ENCODE assay signal across 27 cellular contexts in the genomic region with DNA sequence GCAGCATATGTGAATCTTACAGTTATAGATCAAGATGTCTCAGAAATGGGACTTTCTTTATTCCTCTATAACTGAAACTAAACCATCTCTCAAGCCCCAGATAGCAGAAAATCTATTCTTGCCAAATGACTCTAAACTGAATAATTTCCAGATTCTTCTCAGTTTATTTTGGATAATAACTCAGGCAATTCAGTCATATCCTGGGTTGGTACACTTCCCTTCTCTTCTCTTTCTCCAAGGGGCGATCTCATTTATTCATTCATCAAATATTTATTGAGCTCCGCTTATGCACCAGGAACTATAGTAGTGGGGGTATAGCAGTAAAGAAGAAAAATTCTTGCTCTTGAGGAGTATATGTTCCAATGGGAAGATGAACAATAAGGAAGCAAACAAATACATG. TPM values are rescaled to one million over a fixed set of nuclear protein-coding genes. Genes with fewer than 3 reads are reported as not detected.
"Had no signal": no experiment of that assay in that cellular context is flagged by ENCODE, and none has a peak within 500 bp of the region (broad histone marks: within the 10 kb centered on the region; RNA-seq: fewer than 3 reads in every experiment).

No MANE protein-coding gene starts in this region.

- H3K4me1 Mint-ChIP-seq: nephron had no signal

- H3K9me3 Mint-ChIP-seq: effector memory CD8-positive, alpha-beta T cell; nephron; stimulated activated naive CD8-positive, alpha-beta T cell treated with anti-CD3 and anti-CD28 coated beads, Interleukin-15, amount 100 ng/mL, for 72 hours had no signal

- DNase-seq: activated CD4-positive, alpha-beta T cell treated with anti-CD3 and anti-CD28 coated beads for 36 hours; activated CD4-positive, alpha-beta T cell treated with anti-CD3 and anti-CD28 coated beads, Interleukin-2, amount 50 U/mL, for 48 hours; activated CD4-positive, CD25-positive, alpha-beta regulatory T cell; activated CD8-positive, alpha-beta memory T cell treated with anti-CD3 and anti-CD28 coated beads for 24 hours; activated effector memory CD4-positive, alpha-beta T cell treated with Interleukin-2 at 50 U/mL for 16 hours; activated naive CD4-positive, alpha-beta T cell treated with Interleukin-2 at 50 U/mL for 16 hours; adrenal gland; caudate nucleus; cortex of kidney; effector memory CD8-positive, alpha-beta T cell; erythroblast; foreskin melanocyte; kidney glomerular epithelial cell; left lung; right lobe of liver; stimulated activated CD4-positive, alpha-beta T cell treated with anti-CD3 and anti-CD28 coated beads, Interleukin-12 subunit alpha, Interleukin-12 subunit beta, amount 100 ng/mL, for 4 hours; stimulated activated CD4-positive, alpha-beta T cell treated with anti-CD3 and anti-CD28 coated beads, Interleukin-4, amount 100 ng/mL, for 4 hours; stimulated activated CD8-positive, alpha-beta memory T cell treated with anti-CD3 and anti-CD28 coated beads, Interleukin-4, amount 100 ng/mL, for 48 hours; stimulated activated naive CD8-positive, alpha-beta T cell treated with anti-CD3 and anti-CD28 coated beads, Interleukin-15, amount 100 ng/mL, for 72 hours; thyroid gland; upper lobe of left lung had no signal

- H3K36me3 ChIP-seq: adrenal gland, left lung, right lobe of liver, thyroid gland, upper lobe of left lung, vagina had no signal

- H3K27me3 ChIP-seq: adrenal gland, left lung, right lobe of liver, thyroid gland, upper lobe of left lung, vagina had no signal

- H3K4me3 ChIP-seq: adrenal gland, left lung, right lobe of liver, skin epidermis, thyroid gland, upper lobe of left lung, vagina had no signal

- H3K27ac ChIP-seq: adrenal gland, left lung, right lobe of liver, skin epidermis, thyroid gland, upper lobe of left lung, vagina had no signal

- H3K4me1 ChIP-seq: adrenal gland, thyroid gland, upper lobe of left lung, vagina had no signal

- H3K36me3 Mint-ChIP-seq: activated naive CD8-positive, alpha-beta T cell; stimulated activated memory B cell treated with anti-CD40 and anti-IgM and Interleukin-4, amounts not matched to agents 10 μg/mL and 1 μg/mL and 100 μg/mL, for 72 hours had no signal

- H3K4me3 Mint-ChIP-seq: activated CD4-positive, alpha-beta T cell treated with anti-CD3 and anti-CD28 coated beads for 36 hours; activated naive CD8-positive, alpha-beta T cell; effector memory CD8-positive, alpha-beta T cell; nephron; stimulated activated memory B cell treated with anti-CD40 and anti-IgM and Interleukin-4, amounts not matched to agents 10 μg/mL and 1 μg/mL and 100 μg/mL, for 72 hours; stimulated activated naive CD8-positive, alpha-beta T cell treated with anti-CD3 and anti-CD28 coated beads, Interleukin-15, amount 100 ng/mL, for 72 hours had no signal

- H3K27ac Mint-ChIP-seq: activated CD4-positive, alpha-beta T cell treated with anti-CD3 and anti-CD28 coated beads for 36 hours; activated naive CD8-positive, alpha-beta T cell; effector memory CD8-positive, alpha-beta T cell; nephron; stimulated activated memory B cell treated with anti-CD40 and anti-IgM and Interleukin-4, amounts not matched to agents 10 μg/mL and 1 μg/mL and 100 μg/mL, for 72 hours; stimulated activated naive CD8-positive, alpha-beta T cell treated with anti-CD3 and anti-CD28 coated beads, Interleukin-15, amount 100 ng/mL, for 72 hours had no signal

- H3K9me3 ChIP-seq: adrenal gland, left lung, right lobe of liver, thyroid gland, upper lobe of left lung, vagina had no signal

RNA-seq across cellular contexts. Expression of gene PCOLCE2, which starts 13.5 kb away (rescaled TPM):
- total RNA-seq: lung microvascular endothelial cell had no signal
